In the genomic region with DNA sequence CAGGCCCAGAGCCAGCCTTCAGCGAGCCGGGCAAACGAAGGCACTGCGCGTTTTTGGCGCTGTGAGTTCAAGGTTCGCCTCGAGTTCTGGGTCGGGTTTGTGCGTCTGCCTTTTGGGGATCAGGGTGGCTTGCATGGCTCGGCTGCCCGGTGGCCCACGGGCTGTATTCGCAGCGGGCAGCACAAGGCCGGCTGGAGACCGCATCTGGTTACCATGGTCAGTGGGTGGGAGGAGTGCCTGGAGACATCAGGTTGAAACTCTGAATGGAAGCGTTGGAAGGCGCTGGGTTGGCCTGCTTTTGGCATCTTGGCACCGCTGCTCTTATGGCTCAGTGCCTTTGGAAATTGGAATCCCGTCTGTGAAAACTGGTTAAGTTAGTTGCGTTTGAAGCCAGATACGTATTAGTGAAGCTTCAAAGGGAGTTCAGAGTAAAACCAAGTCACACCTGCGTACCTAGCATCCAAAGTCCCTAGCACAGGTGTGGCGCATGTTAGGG, we compare ENCODE assay signal across 1 cellular context.
TF ChIP-seq lines count a peak whose summit lies in the region.

No MANE protein-coding gene starts in this region.

TF ChIP-seq in HepG2, 621 proteins besides CTCF, POLR2A, EP300 and RAD21:
- TF ChIP-seq ZBTB7B (CRISPR knock-in tag; IDR thresholded peaks at IDR 0.05) = no peak
- peak; percentile 61 for TF ChIP-seq EZH2 (conservative IDR thresholded peaks at IDR 0.05; ENCODE audit: low read depth, low read length)
- no peak for TF ChIP-seq PAWR (CRISPR knock-in tag; IDR thresholded peaks at IDR 0.05; ENCODE audit: borderline replicate concordance)
- TF ChIP-seq HNRNPL (IDR thresholded peaks at IDR 0.05; ENCODE audit: low read depth, low read length) = 0 out of 2 replicates have a peak, but pooled peaks have one; percentile 44
- 0 out of 2 replicates have a peak, but pooled peaks have one; percentile 30 for TF ChIP-seq MTF2 (CRISPR knock-in tag; IDR thresholded peaks at IDR 0.05; ENCODE audit: borderline replicate concordance)
